Comparison of ENCODE assay signal across 22 cellular contexts in the genomic region with DNA sequence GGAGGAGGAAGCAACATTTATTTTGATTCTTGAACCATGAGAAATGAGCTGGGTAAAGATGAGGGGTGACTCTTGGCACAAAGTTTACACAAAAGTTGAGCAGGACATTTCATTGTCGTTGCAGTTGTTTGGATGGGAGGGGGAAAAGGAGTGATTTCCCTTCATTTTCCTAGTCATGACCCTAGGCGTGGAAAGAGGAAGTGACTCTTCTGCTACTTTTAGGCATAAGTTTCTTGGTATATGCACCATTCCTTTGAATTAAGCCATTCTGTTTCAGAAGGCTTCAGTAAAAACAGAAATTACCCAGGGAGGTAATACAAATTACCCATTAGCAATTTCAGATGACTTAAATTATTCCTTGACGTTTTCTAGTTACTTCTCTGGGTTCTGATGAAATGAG.
"Had no signal": no experiment of that assay in that cellular context is flagged by ENCODE, and none has a peak within 500 bp of the region (broad histone marks: within the 10 kb centered on the region; RNA-seq: fewer than 3 reads in every experiment).

No MANE protein-coding gene starts in this region.

- H3K4me3 Mint-ChIP-seq: activated B cell treated with CpG ODN at 0.5 μM for 24 hours; activated CD4-positive, alpha-beta memory T cell treated with anti-CD3 and anti-CD28 coated beads for 36 hours; activated naive CD8-positive, alpha-beta T cell treated with anti-CD3 and anti-CD28 coated beads, Interleukin-2, amount 10 ng/mL, durations not matched to agents 7 days and 5 days; T-helper 1 cell treated with Interleukin-12 subunit alpha and Interleukin-12 subunit beta and Interleukin-4 antibody, amounts not matched to agents 30 μg/mL and 1 μg/mL, for 36 hours had no signal

- ATAC-seq: left colon had no signal

- H3K27ac ChIP-seq: tibial nerve had no signal

- H3K27me3 ChIP-seq: tibial nerve, uterus had no signal

- H3K9me3 ChIP-seq: tibial nerve, uterus had no signal

- H3K36me3 ChIP-seq: tibial nerve, uterus had no signal

- H3K9me3 Mint-ChIP-seq: activated B cell treated with CpG ODN at 0.5 μM for 24 hours; activated CD4-positive, alpha-beta memory T cell treated with anti-CD3 and anti-CD28 coated beads for 36 hours; activated naive CD8-positive, alpha-beta T cell treated with anti-CD3 and anti-CD28 coated beads, Interleukin-2, amount 10 ng/mL, durations not matched to agents 7 days and 5 days; activated T-helper 2 cell treated with anti-CD3 and anti-CD28 coated beads, Interferon-gamma antibody, Interleukin-2, Interleukin-4, amounts not matched to agents 10 μg/mL and 5 μg/mL and 100 μg/mL, durations not matched to agents 14 hours and 24 hours and 36 hours; T-helper 1 cell treated with Interleukin-12 subunit alpha and Interleukin-12 subunit beta and Interleukin-4 antibody, amounts not matched to agents 30 μg/mL and 1 μg/mL, for 36 hours had no signal

- H3K27ac Mint-ChIP-seq: activated B cell treated with CpG ODN at 0.5 μM for 24 hours; activated CD4-positive, alpha-beta memory T cell treated with anti-CD3 and anti-CD28 coated beads for 36 hours; activated naive CD8-positive, alpha-beta T cell treated with anti-CD3 and anti-CD28 coated beads, Interleukin-2, amount 10 ng/mL, durations not matched to agents 7 days and 5 days; activated T-helper 2 cell treated with anti-CD3 and anti-CD28 coated beads, Interferon-gamma antibody, Interleukin-2, Interleukin-4, amounts not matched to agents 10 μg/mL and 5 μg/mL and 100 μg/mL, durations not matched to agents 14 hours and 24 hours and 36 hours; progenitor cell of endocrine pancreas; T-helper 1 cell treated with Interleukin-12 subunit alpha and Interleukin-12 subunit beta and Interleukin-4 antibody, amounts not matched to agents 30 μg/mL and 1 μg/mL, for 36 hours had no signal

- DNase-seq: activated B cell treated with CpG ODN at 0.5 μM for 24 hours; activated CD4-positive, alpha-beta memory T cell treated with anti-CD3 and anti-CD28 coated beads for 36 hours; activated CD4-positive, alpha-beta T cell treated with anti-CD3 and anti-CD28 coated beads for 4 hours; activated naive CD4-positive, alpha-beta T cell treated with Interleukin-2 at 50 U/mL for 16 hours; activated naive CD8-positive, alpha-beta T cell treated with anti-CD3 and anti-CD28 coated beads, Interleukin-2, amount 10 ng/mL, durations not matched to agents 7 days and 5 days; activated T-cell treated with anti-CD3 and anti-CD28 coated beads, Interleukin-2, amount 50 U/mL, for 1 hour; anterior cingulate cortex; effector CD4-positive, alpha-beta T cell; hypothalamus; islet precursor cell; left colon; mammary epithelial cell; midbrain; stimulated activated CD4-positive, alpha-beta T cell treated with anti-CD3 and anti-CD28 coated beads, Interleukin-12 subunit alpha, Interleukin-12 subunit beta, amount 100 ng/mL, for 4 hours; stimulated activated CD4-positive, alpha-beta T cell treated with anti-CD3 and anti-CD28 coated beads, Interleukin-1b, Interleukin-23, amount 100 ng/mL, for 48 hours; stimulated activated CD8-positive, alpha-beta memory T cell treated with anti-CD3 and anti-CD28 coated beads, Interleukin-4, amount 100 ng/mL, for 48 hours; stimulated activated naive CD4-positive, alpha-beta T cell; uterus had no signal

- H3K4me1 ChIP-seq: tibial nerve, uterus had no signal

- H3K4me1 Mint-ChIP-seq: activated B cell treated with CpG ODN at 0.5 μM for 24 hours; activated naive CD8-positive, alpha-beta T cell treated with anti-CD3 and anti-CD28 coated beads, Interleukin-2, amount 10 ng/mL, durations not matched to agents 7 days and 5 days had no signal

- H3K36me3 Mint-ChIP-seq: activated CD4-positive, alpha-beta memory T cell treated with anti-CD3 and anti-CD28 coated beads for 36 hours; activated naive CD8-positive, alpha-beta T cell treated with anti-CD3 and anti-CD28 coated beads, Interleukin-2, amount 10 ng/mL, durations not matched to agents 7 days and 5 days had no signal

- H3K4me3 ChIP-seq: tibial nerve, uterus had no signal

- H3K27me3 Mint-ChIP-seq: activated naive CD8-positive, alpha-beta T cell treated with anti-CD3 and anti-CD28 coated beads, Interleukin-2, amount 10 ng/mL, durations not matched to agents 7 days and 5 days had no signal
